ENCODE assay signal across 1 cellular context in genomic region chr15:40873625-40874561, GRCh38.
A peak's percentile ranks its signal among the peaks of the same experiment; 100 is the strongest.
TF ChIP-seq lines count a peak whose summit lies in the region.

Gene RHOV, minus strand, starts transcription at chr15:40874234. Its CDS starts 95 bp downstream, at chr15:40874139.

TF ChIP-seq in K562, 482 proteins besides CTCF, POLR2A, EP300 and RAD21 (continued from another document and continues in another):
- TF ChIP-seq TSHZ1 (CRISPR knock-in tag; IDR thresholded peaks at IDR 0.05) (no peak), ERF (CRISPR knock-in tag; IDR thresholded peaks at IDR 0.05) (no peak), SMAD4 (CRISPR knock-in tag; conservative IDR thresholded peaks at IDR 0.05) (no peak; the same call in 1 of the 2 replicates), HNRNPUL1 (IDR thresholded peaks at IDR 0.05; ENCODE audit: low read length) (no peak), ZNF282 (CRISPR knock-in tag; IDR thresholded peaks at IDR 0.05) (no peak), ZNF589 (CRISPR knock-in tag; IDR thresholded peaks at IDR 0.05; ENCODE audit: low read depth) (no peak), HMG20B (CRISPR knock-in tag; IDR thresholded peaks at IDR 0.05) (no peak), RREB1 (CRISPR knock-in tag; IDR thresholded peaks at IDR 0.05) (0 out of 2 replicates have a peak, but pooled peaks have one; percentile 38), KAT2B (IDR thresholded peaks at IDR 0.05; ENCODE audit: low read depth, low read length) (no peak), KAT8 (IDR thresholded peaks at IDR 0.05; ENCODE audit: low read depth) (no peak), ZNF431 (CRISPR knock-in tag; IDR thresholded peaks at IDR 0.05) (no peak), PHF20 (IDR thresholded peaks at IDR 0.05; ENCODE audit: partially characterized antibody) (peak; percentile 30), C11orf30 (IDR thresholded peaks at IDR 0.05; ENCODE audit: low read depth) (no peak), ZNF444 (CRISPR knock-in tag; IDR thresholded peaks at IDR 0.05) (no peak), GTF2F1 (IDR thresholded peaks at IDR 0.05; ENCODE audit: low read depth, low read length) (no peak), NELFE (IDR thresholded peaks at IDR 0.05; ENCODE audit: insufficient read depth, insufficient read length) (no peak), NFE2 (IDR thresholded peaks at IDR 0.05; ENCODE audit: low read depth) (no peak), ZBTB12 (CRISPR knock-in tag; IDR thresholded peaks at IDR 0.05) (no peak), ZNF740 (CRISPR knock-in tag; IDR thresholded peaks at IDR 0.05) (no peak), ZNF740 (tag; IDR thresholded peaks at IDR 0.05) (no peak), MYNN (IDR thresholded peaks at IDR 0.05) (no peak), MYNN (CRISPR knock-in tag; IDR thresholded peaks at IDR 0.05) (no peak), TRIM25 (IDR thresholded peaks at IDR 0.05; ENCODE audit: borderline replicate concordance) (no peak), ARID1B (IDR thresholded peaks at IDR 0.05) (0 out of 2 replicates have a peak, but pooled peaks have one; percentile 17), TAF9B (IDR thresholded peaks at IDR 0.05; ENCODE audit: partially characterized antibody) (no peak), GATAD2B (IDR thresholded peaks at IDR 0.05; ENCODE audit: borderline replicate concordance) (no peak), NR2F6 (CRISPR knock-in tag; IDR thresholded peaks at IDR 0.05) (no peak), RBM34 (IDR thresholded peaks at IDR 0.05; ENCODE audit: borderline replicate concordance, insufficient read depth, low read length) (no peak), PREB (CRISPR knock-in tag; IDR thresholded peaks at IDR 0.05) (no peak), ZBTB34 (CRISPR knock-in tag; IDR thresholded peaks at IDR 0.05) (no peak), CHD4 (IDR thresholded peaks at IDR 0.05; ENCODE audit: insufficient read depth, insufficient replicate concordance, low read depth, low read length, poor library complexity, severe bottlenecking) (no peak), HMBOX1 (IDR thresholded peaks at IDR 0.05) (no peak), ZBTB43 (CRISPR knock-in tag; IDR thresholded peaks at IDR 0.05) (no peak), ZNF398 (CRISPR knock-in tag; IDR thresholded peaks at IDR 0.05) (no peak), ZC3H4 (CRISPR knock-in tag; IDR thresholded peaks at IDR 0.05; ENCODE audit: borderline replicate concordance) (no peak), PHB2 (IDR thresholded peaks at IDR 0.05; ENCODE audit: low read depth) (no peak), ZBTB5 (IDR thresholded peaks at IDR 0.05) (no peak)
